16 cellular contexts compared by ENCODE assay signal in genomic region chr14:91231446-91231845, GRCh38. TPM values are rescaled to one million over a fixed set of nuclear protein-coding genes. Genes with fewer than 3 reads are reported as not detected.
DNase-seq lines count a peak whose midpoint lies in the region; ATAC-seq, FAIRE-seq and TF ChIP-seq lines count a peak whose summit lies in the region.
"Had no signal": no experiment of that assay in that cellular context is flagged by ENCODE, and none has a peak within 500 bp of the region (broad histone marks: within the 10 kb centered on the region; RNA-seq: fewer than 3 reads in every experiment).

No MANE protein-coding gene starts in this region.

- H3K9ac ChIP-seq in SK-N-SH: no peak overlapping the region

- H3K27ac ChIP-seq in upper lobe of right lung: peak overlapping the region; percentile 53
- H3K27ac ChIP-seq in SK-N-SH (ENCODE audit: low read depth in 2 of 2, low read length in 1 of 2): no peak overlapping the region

- H3K4me2 ChIP-seq in SK-N-SH: no peak overlapping the region

- CTCF ChIA-PET in activated naive CD4-positive, alpha-beta T cell treated with anti-CD3 and anti-CD28 coated beads, Interleukin-2, amount 10 ng/mL, durations not matched to agents 7 days and 5 days (lab: Charles Lee): no interaction called here
- CTCF ChIA-PET in SK-N-SH (lab: Yijun Ruan, JAX): no interaction called here

- H3F3A ChIP-seq in SK-N-SH (replicated peaks; ENCODE audit: insufficient read depth): no peaks in the 10 kb centered on the region

- peaks cover 4% of the 10 kb centered on the region for H3K36me3 ChIP-seq in upper lobe of right lung
- no peaks in the 10 kb centered on the region for H3K36me3 ChIP-seq in SK-N-SH (replicated peaks in 1 of 2; ENCODE audit: control insufficient read depth in 1 of 2, insufficient read depth in 2 of 2, low read length in 1 of 2)
- H3K36me3 ChIP-seq: HAP-1 had no signal

- peaks cover 16% of the 10 kb centered on the region for H3K9me3 Mint-ChIP-seq in activated naive CD4-positive, alpha-beta T cell treated with anti-CD3 and anti-CD28 coated beads, Interleukin-2, amount 10 ng/mL, durations not matched to agents 7 days and 5 days

- peak overlapping the region; percentile 80 for H3K4me3 Mint-ChIP-seq in activated naive CD4-positive, alpha-beta T cell treated with anti-CD3 and anti-CD28 coated beads, Interleukin-2, amount 10 ng/mL, durations not matched to agents 7 days and 5 days
- peak overlapping the region; percentile 43 for H3K4me3 Mint-ChIP-seq in T-helper 17 cell
- H3K4me3 Mint-ChIP-seq: mesothelial cell of epicardium had no signal

- TF ChIP-seq CTCF in fibroblast of villous mesenchyme (IDR thresholded peaks at IDR 0.05; ENCODE audit: insufficient read depth, low read depth, low read length) (no peak), upper lobe of right lung (IDR thresholded peaks at IDR 0.05) (no peak), SK-N-SH (IDR thresholded peaks at IDR 0.05) (no peak)

- DNase-seq in activated naive CD4-positive, alpha-beta T cell treated with anti-CD3 and anti-CD28 coated beads, Interleukin-2, amount 10 ng/mL, durations not matched to agents 7 days and 5 days: no peak
- no peak for DNase-seq in activated naive CD4-positive, alpha-beta T cell treated with Interleukin-2 at 50 U/mL for 16 hours
- no peak for DNase-seq in T-helper 17 cell
- peak; percentile 17 for DNase-seq in fibroblast of villous mesenchyme (ENCODE audit: low read depth)
- DNase-seq in upper lobe of right lung: no peak
- no peak for DNase-seq in SK-N-SH
- no peak for DNase-seq in HUDEP-2 (lab: John Stamatoyannopoulos, UW; ENCODE audit: unreplicated experiment in 76 of 76)
- DNase-seq in GM12891 (ENCODE audit: insufficient read length, low spot score): no peak
- DNase-seq: RPMI8226; stimulated activated CD8-positive, alpha-beta memory T cell treated with anti-CD3 and anti-CD28 coated beads, Interleukin-4, amount 100 ng/mL, for 48 hours had no signal

- FAIRE-seq in GM12891 (lab: Jason Lieb, UNC): no peak
- FAIRE-seq: frontal cortex, G401.6, HepG2 had no signal

- H2AFZ ChIP-seq in SK-N-SH (ENCODE audit: low read depth): no peak overlapping the region

- H3K79me2 ChIP-seq in SK-N-SH (ENCODE audit: insufficient read depth): no peaks in the 10 kb centered on the region

- peaks cover 30% of the 10 kb centered on the region for H3K4me1 ChIP-seq in upper lobe of right lung
- no peaks in the 10 kb centered on the region; a peak in 1 of 4 replicates for H3K4me1 ChIP-seq in SK-N-SH (ENCODE audit: control insufficient read depth in 1 of 2, insufficient read depth in 2 of 2, low read depth in 1 of 2, low read length in 1 of 2)
- H3K4me1 ChIP-seq: HAP-1 had no signal

- 69% methylated on average over 3 of the region's 3 CpGs for WGBS in SK-N-SH (ENCODE audit: low lambda C conversion rate)

- no peaks in the 10 kb centered on the region for H3K9me2 ChIP-seq in SK-N-SH

- no peak for TF ChIP-seq POLR2A in GM12891 (IDR thresholded peaks at IDR 0.05; ENCODE audit: low read depth, low read length)

- H4K20me1 ChIP-seq in SK-N-SH (ENCODE audit: insufficient read depth): no peaks in the 10 kb centered on the region

- intact Hi-C loops in upper lobe of right lung (cut with DNase I): no loop called here

- peak overlapping the region; percentile 99 for H3K27ac Mint-ChIP-seq in activated naive CD4-positive, alpha-beta T cell treated with anti-CD3 and anti-CD28 coated beads, Interleukin-2, amount 10 ng/mL, durations not matched to agents 7 days and 5 days
- H3K27ac Mint-ChIP-seq in T-helper 17 cell: peak overlapping the region; percentile 100
- H3K27ac Mint-ChIP-seq: mesothelial cell of epicardium had no signal

- peaks cover 74% of the 10 kb centered on the region for H3K4me1 Mint-ChIP-seq in activated naive CD4-positive, alpha-beta T cell treated with anti-CD3 and anti-CD28 coated beads, Interleukin-2, amount 10 ng/mL, durations not matched to agents 7 days and 5 days
- H3K4me1 Mint-ChIP-seq in T-helper 17 cell: peaks cover 57% of the 10 kb centered on the region
- H3K4me1 Mint-ChIP-seq: mesothelial cell of epicardium had no signal

- H3K27me3 Mint-ChIP-seq in activated naive CD4-positive, alpha-beta T cell treated with anti-CD3 and anti-CD28 coated beads, Interleukin-2, amount 10 ng/mL, durations not matched to agents 7 days and 5 days: no peaks in the 10 kb centered on the region
- H3K27me3 Mint-ChIP-seq in T-helper 17 cell: no peaks in the 10 kb centered on the region

- ATAC-seq in T-helper 17 cell (no peak), upper lobe of right lung (peak; percentile 31)
- ATAC-seq: HepG2 had no signal

- H3K4me3 ChIP-seq in fibroblast of villous mesenchyme (ENCODE audit: low read depth, low read length) (no peak overlapping the region), upper lobe of right lung (no peak overlapping the region), SK-N-SH (ENCODE audit: low read depth in 2 of 2, low read length in 1 of 2) (no peak overlapping the region)
- H3K4me3 ChIP-seq: HAP-1 had no signal

- H3K9me3 ChIP-seq in T-helper 17 cell (ENCODE audit: control insufficient read depth, low read length, poor library complexity, severe bottlenecking) (no peaks in the 10 kb centered on the region), upper lobe of right lung (no peaks in the 10 kb centered on the region), SK-N-SH (no peaks in the 10 kb centered on the region)
- H3K9me3 ChIP-seq: HAP-1 had no signal

- H3K36me3 Mint-ChIP-seq in activated naive CD4-positive, alpha-beta T cell treated with anti-CD3 and anti-CD28 coated beads, Interleukin-2, amount 10 ng/mL, durations not matched to agents 7 days and 5 days: peaks cover 67% of the 10 kb centered on the region
- peaks cover 7% of the 10 kb centered on the region for H3K36me3 Mint-ChIP-seq in T-helper 17 cell (ENCODE audit: low read depth)

- no peak for TF ChIP-seq EP300 in SK-N-SH (IDR thresholded peaks at IDR 0.05; ENCODE audit: borderline replicate concordance in 1 of 2, low read depth in 1 of 2, low read length in 1 of 2)

- no peak for TF ChIP-seq RAD21 in SK-N-SH (IDR thresholded peaks at IDR 0.05; ENCODE audit: low read length)

- POLR2A ChIA-PET in SK-N-SH (lab: Yijun Ruan, JAX): no interaction called here

- no peaks in the 10 kb centered on the region for H3K27me3 ChIP-seq in upper lobe of right lung
- no peaks in the 10 kb centered on the region for H3K27me3 ChIP-seq in SK-N-SH (ENCODE audit: insufficient read depth)

TF ChIP-seq in SK-N-SH, 30 proteins besides CTCF, POLR2A, EP300 and RAD21:
- no peak for TF ChIP-seq RXRA (IDR thresholded peaks at IDR 0.05; ENCODE audit: borderline replicate concordance, low read depth)

TF ChIP-seq in GM12891, 5 proteins besides CTCF, POLR2A, EP300 and RAD21:
- no peak for TF ChIP-seq SPI1 (IDR thresholded peaks at IDR 0.05; ENCODE audit: low read depth, low read length)
- TF ChIP-seq POU2F2 (IDR thresholded peaks at IDR 0.05; ENCODE audit: low read depth, low read length): no peak
- no peak for TF ChIP-seq PAX5 (IDR thresholded peaks at IDR 0.05; ENCODE audit: insufficient read depth, low read length, severe bottlenecking)
- no peak for TF ChIP-seq POLR2AphosphoS5 (IDR thresholded peaks at IDR 0.05; ENCODE audit: low read depth, low read length)
- no peak for TF ChIP-seq TAF1 (IDR thresholded peaks at IDR 0.05; ENCODE audit: low read depth, low read length)

RNA-seq across cellular contexts. Expression of gene GPR68, which starts 13.1 kb away (rescaled TPM):
- total RNA-seq in T-helper 17 cell (10 to 100 TPM in 1 of 2 donors, 1 to 10 TPM in 1; 7.6 to 12.4 TPM), fibroblast of villous mesenchyme (0.86 and 2.9 TPM in 2 replicates), upper lobe of right lung (6.3 TPM)
- polyA plus RNA-seq in SK-N-SH (2012; rRNA removed): 0.18 and 0.62 TPM in 2 replicates
- 0.26 and 0.49 TPM in 2 replicates for polyA plus RNA-seq in SK-N-SH (2012; cell fraction: cytosol; rRNA removed)
- 0.63 and 1.2 TPM in 2 replicates for polyA plus RNA-seq in SK-N-SH (2012; cell fraction: nucleus; rRNA removed)
- polyA plus RNA-seq in GM12891 (2012; ENCODE audit: low read depth, missing spikeins): 1.7 TPM
- total RNA-seq: HepG2, NCI-H460 had no signal
- polyA plus RNA-seq: HepG2 had no signal
